Comparison of ENCODE assay signal across 1 cellular context in the genomic region with DNA sequence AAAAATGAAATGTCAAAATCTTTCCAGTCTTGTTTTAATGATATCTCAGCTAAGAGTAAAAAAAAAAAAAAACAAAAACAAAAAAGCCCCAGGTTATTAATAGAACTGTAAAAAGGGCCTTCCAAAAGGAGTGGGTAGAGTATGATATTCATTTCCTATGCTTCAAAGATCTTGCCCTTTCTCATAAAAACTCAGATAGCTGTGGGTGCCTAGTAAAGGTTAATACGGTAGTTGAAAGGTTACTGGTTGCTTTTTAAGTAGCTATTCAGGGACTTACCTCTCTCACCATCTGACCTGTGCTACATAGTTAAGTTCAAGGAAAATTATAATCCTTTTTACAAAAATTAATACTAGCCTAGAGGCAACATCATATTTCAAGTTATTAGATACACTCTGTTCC.
A peak's percentile ranks its signal among the peaks of the same experiment; 100 is the strongest.
TF ChIP-seq lines count a peak whose summit lies in the region.

No MANE protein-coding gene starts in this region.

TF ChIP-seq in K562, 482 proteins besides CTCF, POLR2A, EP300 and RAD21:
- TF ChIP-seq, protein P1, sequence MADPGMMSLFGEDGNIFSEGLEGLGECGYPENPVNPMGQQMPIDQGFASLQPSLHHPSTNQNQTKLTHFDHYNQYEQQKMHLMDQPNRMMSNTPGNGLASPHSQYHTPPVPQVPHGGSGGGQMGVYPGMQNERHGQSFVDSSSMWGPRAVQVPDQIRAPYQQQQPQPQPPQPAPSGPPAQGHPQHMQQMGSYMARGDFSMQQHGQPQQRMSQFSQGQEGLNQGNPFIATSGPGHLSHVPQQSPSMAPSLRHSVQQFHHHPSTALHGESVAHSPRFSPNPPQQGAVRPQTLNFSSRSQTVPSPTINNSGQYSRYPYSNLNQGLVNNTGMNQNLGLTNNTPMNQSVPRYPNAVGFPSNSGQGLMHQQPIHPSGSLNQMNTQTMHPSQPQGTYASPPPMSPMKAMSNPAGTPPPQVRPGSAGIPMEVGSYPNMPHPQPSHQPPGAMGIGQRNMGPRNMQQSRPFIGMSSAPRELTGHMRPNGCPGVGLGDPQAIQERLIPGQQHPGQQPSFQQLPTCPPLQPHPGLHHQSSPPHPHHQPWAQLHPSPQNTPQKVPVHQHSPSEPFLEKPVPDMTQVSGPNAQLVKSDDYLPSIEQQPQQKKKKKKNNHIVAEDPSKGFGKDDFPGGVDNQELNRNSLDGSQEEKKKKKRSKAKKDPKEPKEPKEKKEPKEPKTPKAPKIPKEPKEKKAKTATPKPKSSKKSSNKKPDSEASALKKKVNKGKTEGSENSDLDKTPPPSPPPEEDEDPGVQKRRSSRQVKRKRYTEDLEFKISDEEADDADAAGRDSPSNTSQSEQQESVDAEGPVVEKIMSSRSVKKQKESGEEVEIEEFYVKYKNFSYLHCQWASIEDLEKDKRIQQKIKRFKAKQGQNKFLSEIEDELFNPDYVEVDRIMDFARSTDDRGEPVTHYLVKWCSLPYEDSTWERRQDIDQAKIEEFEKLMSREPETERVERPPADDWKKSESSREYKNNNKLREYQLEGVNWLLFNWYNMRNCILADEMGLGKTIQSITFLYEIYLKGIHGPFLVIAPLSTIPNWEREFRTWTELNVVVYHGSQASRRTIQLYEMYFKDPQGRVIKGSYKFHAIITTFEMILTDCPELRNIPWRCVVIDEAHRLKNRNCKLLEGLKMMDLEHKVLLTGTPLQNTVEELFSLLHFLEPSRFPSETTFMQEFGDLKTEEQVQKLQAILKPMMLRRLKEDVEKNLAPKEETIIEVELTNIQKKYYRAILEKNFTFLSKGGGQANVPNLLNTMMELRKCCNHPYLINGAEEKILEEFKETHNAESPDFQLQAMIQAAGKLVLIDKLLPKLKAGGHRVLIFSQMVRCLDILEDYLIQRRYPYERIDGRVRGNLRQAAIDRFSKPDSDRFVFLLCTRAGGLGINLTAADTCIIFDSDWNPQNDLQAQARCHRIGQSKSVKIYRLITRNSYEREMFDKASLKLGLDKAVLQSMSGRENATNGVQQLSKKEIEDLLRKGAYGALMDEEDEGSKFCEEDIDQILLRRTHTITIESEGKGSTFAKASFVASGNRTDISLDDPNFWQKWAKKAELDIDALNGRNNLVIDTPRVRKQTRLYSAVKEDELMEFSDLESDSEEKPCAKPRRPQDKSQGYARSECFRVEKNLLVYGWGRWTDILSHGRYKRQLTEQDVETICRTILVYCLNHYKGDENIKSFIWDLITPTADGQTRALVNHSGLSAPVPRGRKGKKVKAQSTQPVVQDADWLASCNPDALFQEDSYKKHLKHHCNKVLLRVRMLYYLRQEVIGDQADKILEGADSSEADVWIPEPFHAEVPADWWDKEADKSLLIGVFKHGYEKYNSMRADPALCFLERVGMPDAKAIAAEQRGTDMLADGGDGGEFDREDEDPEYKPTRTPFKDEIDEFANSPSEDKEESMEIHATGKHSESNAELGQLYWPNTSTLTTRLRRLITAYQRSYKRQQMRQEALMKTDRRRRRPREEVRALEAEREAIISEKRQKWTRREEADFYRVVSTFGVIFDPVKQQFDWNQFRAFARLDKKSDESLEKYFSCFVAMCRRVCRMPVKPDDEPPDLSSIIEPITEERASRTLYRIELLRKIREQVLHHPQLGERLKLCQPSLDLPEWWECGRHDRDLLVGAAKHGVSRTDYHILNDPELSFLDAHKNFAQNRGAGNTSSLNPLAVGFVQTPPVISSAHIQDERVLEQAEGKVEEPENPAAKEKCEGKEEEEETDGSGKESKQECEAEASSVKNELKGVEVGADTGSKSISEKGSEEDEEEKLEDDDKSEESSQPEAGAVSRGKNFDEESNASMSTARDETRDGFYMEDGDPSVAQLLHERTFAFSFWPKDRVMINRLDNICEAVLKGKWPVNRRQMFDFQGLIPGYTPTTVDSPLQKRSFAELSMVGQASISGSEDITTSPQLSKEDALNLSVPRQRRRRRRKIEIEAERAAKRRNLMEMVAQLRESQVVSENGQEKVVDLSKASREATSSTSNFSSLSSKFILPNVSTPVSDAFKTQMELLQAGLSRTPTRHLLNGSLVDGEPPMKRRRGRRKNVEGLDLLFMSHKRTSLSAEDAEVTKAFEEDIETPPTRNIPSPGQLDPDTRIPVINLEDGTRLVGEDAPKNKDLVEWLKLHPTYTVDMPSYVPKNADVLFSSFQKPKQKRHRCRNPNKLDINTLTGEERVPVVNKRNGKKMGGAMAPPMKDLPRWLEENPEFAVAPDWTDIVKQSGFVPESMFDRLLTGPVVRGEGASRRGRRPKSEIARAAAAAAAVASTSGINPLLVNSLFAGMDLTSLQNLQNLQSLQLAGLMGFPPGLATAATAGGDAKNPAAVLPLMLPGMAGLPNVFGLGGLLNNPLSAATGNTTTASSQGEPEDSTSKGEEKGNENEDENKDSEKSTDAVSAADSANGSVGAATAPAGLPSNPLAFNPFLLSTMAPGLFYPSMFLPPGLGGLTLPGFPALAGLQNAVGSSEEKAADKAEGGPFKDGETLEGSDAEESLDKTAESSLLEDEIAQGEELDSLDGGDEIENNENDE (IDR thresholded peaks at IDR 0.05; ENCODE audit: low read depth, low read length) = peak; percentile 8
- TF ChIP-seq SMAD1 (IDR thresholded peaks at IDR 0.05; ENCODE audit: low read depth, low read length, partially characterized antibody) = no peak
- no peak for TF ChIP-seq NR2C2 (CRISPR knock-in tag; IDR thresholded peaks at IDR 0.05)
- TF ChIP-seq NR2C2 (tag; IDR thresholded peaks at IDR 0.05) = peak; percentile 41; the same call in 1 of the 2 replicates
